9 cellular contexts compared by ENCODE assay signal in the genomic region with DNA sequence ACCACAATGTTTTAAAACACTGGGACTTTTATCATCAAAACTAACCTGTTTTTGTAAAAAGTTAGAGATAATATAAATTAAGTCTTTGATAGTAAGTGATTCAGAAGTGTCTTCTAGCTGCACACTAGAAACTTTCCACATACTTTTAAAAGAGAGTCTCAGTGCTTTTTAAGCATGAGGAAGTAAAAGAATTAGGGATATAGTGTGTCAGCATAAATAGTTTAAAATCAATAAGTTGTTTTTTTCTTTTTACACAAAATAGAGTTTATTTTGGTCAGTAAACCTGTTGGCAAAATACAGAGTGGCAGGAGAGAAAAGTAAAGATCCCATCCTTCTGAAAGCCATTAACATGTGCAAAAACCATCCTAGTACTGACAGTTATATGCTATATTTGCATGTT. TPM values are rescaled to one million over a fixed set of nuclear protein-coding genes. Genes with fewer than 3 reads are reported as not detected.
DNase-seq lines count a peak whose midpoint lies in the region; ATAC-seq and TF ChIP-seq lines count a peak whose summit lies in the region.
"Had no signal": no experiment of that assay in that cellular context is flagged by ENCODE, and none has a peak within 500 bp of the region (broad histone marks: within the 10 kb centered on the region; RNA-seq: fewer than 3 reads in every experiment).

No MANE protein-coding gene starts in this region.

- H3K4me1 Mint-ChIP-seq in activated CD8-positive, alpha-beta T cell treated with anti-CD3 and anti-CD28 coated beads for 36 hours (ENCODE audit: low read depth), result peaks cover 22% of the 10 kb centered on the region

- POLR2A ChIA-PET in activated CD8-positive, alpha-beta T cell treated with anti-CD3 and anti-CD28 coated beads for 36 hours (lab: Charles Lee), result interaction anchor here (1.4 kb wide), 1 partner anchor 16 kb away, joined by 3 read pairs; no protein-coding TSS in a partner anchor

- H3K27me3 Mint-ChIP-seq in activated CD8-positive, alpha-beta T cell treated with anti-CD3 and anti-CD28 coated beads for 36 hours, result no peaks in the 10 kb centered on the region

- DNase-seq in heart left ventricle (no peak), Right ventricle myocardium inferior (ENCODE audit: missing footprints) (no peak), tibial artery (no peak), NCI-H510A treated with DMSO at 0.1 percent for 48 hours (lab: John Stamatoyannopoulos, UW) (no peak), GM10266 (ENCODE audit: extremely low spot score) (no peak)
- DNase-seq in activated CD8-positive, alpha-beta T cell treated with anti-CD3 and anti-CD28 coated beads for 36 hours, result no peak
- DNase-seq: DMS 273 treated with DMSO at 0.1 percent for 48 hours had no signal

- H3K27ac ChIP-seq in heart left ventricle (peak overlapping the region in 6 of 12 donors; percentile 90 to 97 (median 95)), iPS-18a (ENCODE audit: low read length) (no peak overlapping the region), tibial artery (peak overlapping the region; percentile 92 to 94)

- H3K4me3 ChIP-seq in heart left ventricle (peak overlapping the region in 7 of 12 donors; percentile 67 to 100 (median 81)), iPS-18a (ENCODE audit: low read length) (peak overlapping the region; percentile 100), tibial artery (peak overlapping the region; percentile 73 to 83)

- H3K9me3 ChIP-seq in heart left ventricle, result no peaks in the 10 kb centered on the region
- H3K9me3 ChIP-seq in iPS-18a (ENCODE audit: control insufficient read depth, low read depth, low read length), result no peaks in the 10 kb centered on the region
- H3K9me3 ChIP-seq in tibial artery, result no peaks in the 10 kb centered on the region

- H3K4me3 Mint-ChIP-seq in activated CD8-positive, alpha-beta T cell treated with anti-CD3 and anti-CD28 coated beads for 36 hours, result peak overlapping the region; percentile 95

- no peak overlapping the region for H3K27ac Mint-ChIP-seq in activated CD8-positive, alpha-beta T cell treated with anti-CD3 and anti-CD28 coated beads for 36 hours

- H3K9me3 Mint-ChIP-seq in activated CD8-positive, alpha-beta T cell treated with anti-CD3 and anti-CD28 coated beads for 36 hours, result no peaks in the 10 kb centered on the region

- CTCF ChIA-PET in activated CD8-positive, alpha-beta T cell treated with anti-CD3 and anti-CD28 coated beads for 36 hours (lab: Charles Lee), result interaction anchor here (0.8 to 1.0 kb wide), 2 partner anchors 26 to 226 kb away, joined by 3 read pairs; no protein-coding TSS in a partner anchor

- H3K36me3 ChIP-seq in heart left ventricle, result peaks cover 0 to 11% (median 0%) of the 10 kb centered on the region in 9 donors
- H3K36me3 ChIP-seq in iPS-18a (ENCODE audit: control insufficient read depth, low read depth, low read length), result peaks cover 4% of the 10 kb centered on the region
- peaks cover 0 to 4% (median 0%) of the 10 kb centered on the region in 3 donors for H3K36me3 ChIP-seq in tibial artery

- TF ChIP-seq CTCF in heart left ventricle (IDR thresholded peaks at IDR 0.05) (no peak), tibial artery (IDR thresholded peaks at IDR 0.05) (no peak), GM10266 (IDR thresholded peaks at IDR 0.05; ENCODE audit: control insufficient read depth, insufficient read depth, low read depth, missing control alignments) (no peak)
- no peak for TF ChIP-seq CTCF in activated CD8-positive, alpha-beta T cell treated with anti-CD3 and anti-CD28 coated beads for 36 hours (IDR thresholded peaks at IDR 0.05)

- no peak for TF ChIP-seq POLR2A in heart left ventricle (IDR thresholded peaks at IDR 0.05)

- intact Hi-C loops in heart left ventricle (cut with DNase I), result no loop called here
- intact Hi-C loops in Right ventricle myocardium inferior (cut with DNase I), result no loop called here
- intact Hi-C loops in activated CD8-positive, alpha-beta T cell treated with anti-CD3 and anti-CD28 coated beads for 36 hours (cut with micrococcal nuclease), result no loop called here
- intact Hi-C loops in tibial artery (cut with DNase I; ENCODE audit: low total_unique reads), result no loop called here

- H3K4me1 ChIP-seq in heart left ventricle (peaks cover 0 to 24% (median 10%) of the 10 kb centered on the region in 12 donors), iPS-18a (ENCODE audit: control insufficient read depth, low read depth, low read length) (peaks cover 10% of the 10 kb centered on the region), tibial artery (peaks cover 0 to 26% (median 8%) of the 10 kb centered on the region in 4 donors)

- H3K27me3 ChIP-seq in heart left ventricle, result no peaks in the 10 kb centered on the region
- no peaks in the 10 kb centered on the region for H3K27me3 ChIP-seq in iPS-18a (ENCODE audit: control insufficient read depth, insufficient read depth, low read length)
- no peaks in the 10 kb centered on the region for H3K27me3 ChIP-seq in tibial artery

- H3K9ac ChIP-seq in iPS-18a (ENCODE audit: low read length), result peak overlapping the region; percentile 92

- H3K36me3 Mint-ChIP-seq in activated CD8-positive, alpha-beta T cell treated with anti-CD3 and anti-CD28 coated beads for 36 hours (ENCODE audit: low read depth), result peaks cover 19% of the 10 kb centered on the region

- ATAC-seq in heart left ventricle (no peak), Right ventricle myocardium inferior (no peak), HG03432 (IDR thresholded peaks at IDR 0.05; ENCODE audit: unreplicated experiment) (no peak)
- ATAC-seq in activated CD8-positive, alpha-beta T cell treated with anti-CD3 and anti-CD28 coated beads for 36 hours, result no peak

RNA-seq across cellular contexts. Expression of gene DNM1L, which starts 1.7 kb away (rescaled TPM):
- total RNA-seq in heart left ventricle, result 10 to 100 TPM; 41.2 to 71.1 (median 57.0) TPM
- 10 to 100 TPM; 37.8 to 53.0 TPM for polyA plus RNA-seq in heart left ventricle
- total RNA-seq in Right ventricle myocardium inferior, result 53.5 TPM
- 10 to 100 TPM; 56.9 to 68.3 TPM for total RNA-seq in activated CD8-positive, alpha-beta T cell treated with anti-CD3 and anti-CD28 coated beads for 36 hours
